Comparison of ENCODE assay signal across 2 cellular contexts in the genomic region with DNA sequence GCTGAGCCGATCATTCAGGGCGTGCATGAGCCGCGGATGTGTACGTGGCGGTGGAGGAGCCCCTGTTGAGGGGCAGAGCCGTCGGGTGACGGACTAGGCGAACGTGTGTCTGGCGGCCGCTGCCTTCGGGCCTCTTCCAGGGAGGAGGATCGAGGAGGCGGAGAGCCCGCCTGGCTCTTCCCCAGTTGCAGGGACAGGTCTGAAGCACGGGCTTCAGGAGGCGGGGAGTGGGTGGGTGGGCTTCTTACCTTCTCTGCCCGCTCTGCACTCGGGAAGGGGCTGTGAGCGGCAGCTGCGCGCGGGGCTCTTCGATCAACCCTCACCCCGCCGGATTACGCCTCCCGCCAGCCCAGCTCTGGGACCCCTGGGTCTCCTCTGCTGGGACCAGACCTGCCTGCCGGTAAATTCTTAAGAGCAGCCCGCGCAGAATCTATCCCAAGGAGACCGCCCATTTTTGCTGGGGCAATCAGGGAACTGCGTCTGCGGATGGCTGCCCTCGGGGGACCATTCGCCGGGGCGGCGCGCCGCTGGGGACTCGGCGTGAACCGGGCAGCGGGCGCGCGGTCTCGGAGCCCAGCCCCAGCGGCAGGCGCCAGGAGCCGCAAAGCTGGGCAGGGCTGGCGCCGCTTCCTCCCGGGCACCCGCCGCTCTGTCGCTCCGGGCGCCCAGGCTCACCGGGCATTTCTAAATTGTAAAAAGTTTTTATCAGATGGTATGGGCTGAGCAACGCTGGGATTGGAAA.
TF ChIP-seq lines count a peak whose summit lies in the region.

No MANE protein-coding gene starts in this region.

TF ChIP-seq in GM12891, 5 proteins besides CTCF, POLR2A, EP300 and RAD21 (continued from another document):
- TF ChIP-seq TAF1 (IDR thresholded peaks at IDR 0.05; ENCODE audit: low read depth, low read length) (no peak; the same call in 1 of the 2 replicates), POU2F2 (IDR thresholded peaks at IDR 0.05; ENCODE audit: low read depth, low read length) (no peak), PAX5 (IDR thresholded peaks at IDR 0.05; ENCODE audit: insufficient read depth, low read length, severe bottlenecking) (no peak)

TF ChIP-seq in H1, 55 proteins besides CTCF, POLR2A, EP300 and RAD21 (continued from another document):
- TF ChIP-seq TEAD4 (IDR thresholded peaks at IDR 0.05; ENCODE audit: low read depth, low read length): no peak
- TF ChIP-seq GABPA (IDR thresholded peaks at IDR 0.05; ENCODE audit: borderline replicate concordance, insufficient read depth, low read length): no peak
- TF ChIP-seq, protein P1, sequence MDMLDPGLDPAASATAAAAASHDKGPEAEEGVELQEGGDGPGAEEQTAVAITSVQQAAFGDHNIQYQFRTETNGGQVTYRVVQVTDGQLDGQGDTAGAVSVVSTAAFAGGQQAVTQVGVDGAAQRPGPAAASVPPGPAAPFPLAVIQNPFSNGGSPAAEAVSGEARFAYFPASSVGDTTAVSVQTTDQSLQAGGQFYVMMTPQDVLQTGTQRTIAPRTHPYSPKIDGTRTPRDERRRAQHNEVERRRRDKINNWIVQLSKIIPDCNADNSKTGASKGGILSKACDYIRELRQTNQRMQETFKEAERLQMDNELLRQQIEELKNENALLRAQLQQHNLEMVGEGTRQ (IDR thresholded peaks at IDR 0.05; ENCODE audit: low read length): no peak
- TF ChIP-seq POLR2AphosphoS5 (IDR thresholded peaks at IDR 0.05; ENCODE audit: low read depth, low read length): no peak; the same call in none of the 2 replicates
- peak; percentile 4 for TF ChIP-seq ASH2L (IDR thresholded peaks at IDR 0.05; ENCODE audit: low read length)
- TF ChIP-seq KDM4A (IDR thresholded peaks at IDR 0.05; ENCODE audit: low read depth, low read length, severe bottlenecking): peak; percentile 67
- peak; percentile 52; the same call in 1 of the 2 replicates for TF ChIP-seq TAF1 (IDR thresholded peaks at IDR 0.05; ENCODE audit: low read depth, low read length)
- TF ChIP-seq RBBP5 (IDR thresholded peaks at IDR 0.05; ENCODE audit: borderline replicate concordance, low read depth, low read length): no peak
- no peak for TF ChIP-seq HDAC6 (IDR thresholded peaks at IDR 0.05; ENCODE audit: low read depth, low read length)
- no peak for TF ChIP-seq ZNF274 (IDR thresholded peaks at IDR 0.05; ENCODE audit: borderline replicate concordance, extremely low read depth, low read length)
- no peak for TF ChIP-seq SAP30 (IDR thresholded peaks at IDR 0.05; ENCODE audit: insufficient read depth, insufficient replicate concordance, low read length)
- TF ChIP-seq, protein P2, sequence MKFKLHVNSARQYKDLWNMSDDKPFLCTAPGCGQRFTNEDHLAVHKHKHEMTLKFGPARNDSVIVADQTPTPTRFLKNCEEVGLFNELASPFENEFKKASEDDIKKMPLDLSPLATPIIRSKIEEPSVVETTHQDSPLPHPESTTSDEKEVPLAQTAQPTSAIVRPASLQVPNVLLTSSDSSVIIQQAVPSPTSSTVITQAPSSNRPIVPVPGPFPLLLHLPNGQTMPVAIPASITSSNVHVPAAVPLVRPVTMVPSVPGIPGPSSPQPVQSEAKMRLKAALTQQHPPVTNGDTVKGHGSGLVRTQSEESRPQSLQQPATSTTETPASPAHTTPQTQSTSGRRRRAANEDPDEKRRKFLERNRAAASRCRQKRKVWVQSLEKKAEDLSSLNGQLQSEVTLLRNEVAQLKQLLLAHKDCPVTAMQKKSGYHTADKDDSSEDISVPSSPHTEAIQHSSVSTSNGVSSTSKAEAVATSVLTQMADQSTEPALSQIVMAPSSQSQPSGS (IDR thresholded peaks at IDR 0.05; ENCODE audit: low read length): no peak
- no peak for TF ChIP-seq TAF7 (optimal IDR thresholded peaks at IDR 0.05; ENCODE audit: borderline replicate concordance, low read depth, low read length)
- peak; percentile 53; the same call in 1 of the 2 replicates for TF ChIP-seq PHF8 (conservative IDR thresholded peaks at IDR 0.05; ENCODE audit: low read depth, low read length)
